Comparison of ENCODE assay signal across 8 cellular contexts in genomic region chr6:32118782-32119628, GRCh38. TPM values are rescaled to one million over a fixed set of nuclear protein-coding genes. Genes with fewer than 3 reads are reported as not detected.
A peak's percentile ranks its signal among the peaks of the same experiment; 100 is the strongest.
DNase-seq lines count a peak whose midpoint lies in the region; ATAC-seq and TF ChIP-seq lines count a peak whose summit lies in the region.

No MANE protein-coding gene starts in this region.

- no peak overlapping the region for H2BK5ac ChIP-seq in IMR-90 (ENCODE audit: low read depth, low read length, poor library complexity, severe bottlenecking)

- 0 out of 2 replicates have a peak overlapping the region, but pooled peaks have one; percentile 6 for H3K4ac ChIP-seq in IMR-90 (ENCODE audit: low read depth, low read length)

- H3K27ac ChIP-seq in IMR-90 (ENCODE audit: insufficient read depth, low read length) (peak overlapping the region; percentile 36; the same call in 1 of the 2 replicates), PC-3 (ENCODE audit: low read length) (no peak overlapping the region), mucosa of rectum (ENCODE audit: low read depth in 2 of 2, low read length in 2 of 2) (peak overlapping the region; percentile 67 to 76)

- no peak overlapping the region for H3K14ac ChIP-seq in IMR-90 (replicated peaks; ENCODE audit: low read depth, low read length)

- POLR2A ChIA-PET in Caco-2 (lab: Charles Lee) = interaction anchor here (0.8 to 1.3 kb wide), 2 partner anchors 9 to 77 kb away, joined by 3 read pairs; partner anchors contain the start of gene ATF6B
- POLR2A ChIA-PET in IMR-90 (lab: Charles Lee; ENCODE audit: unreplicated experiment) = no interaction called here
- POLR2A ChIA-PET in PC-3 (lab: Charles Lee; ENCODE audit: unreplicated experiment) = no interaction called here

- H3K4me3 ChIP-seq in Caco-2 (ENCODE audit: low read depth, low read length) = no peak overlapping the region
- H3K4me3 ChIP-seq in IMR-90 (ENCODE audit: insufficient read depth, low read depth, low read length) = no peak overlapping the region
- no peak overlapping the region for H3K4me3 ChIP-seq in PC-3 (ENCODE audit: low read length)
- no peak overlapping the region for H3K4me3 ChIP-seq in epithelial cell of esophagus (ENCODE audit: low read length)
- peak overlapping the region; percentile 33 to 51 for H3K4me3 ChIP-seq in mucosa of rectum (ENCODE audit: low read length in 2 of 2)

- H4K91ac ChIP-seq in IMR-90 (ENCODE audit: insufficient read depth, low read depth, low read length) = no peak overlapping the region

- H3K9me3 ChIP-seq in Caco-2 (no peaks in the 10 kb centered on the region), IMR-90 (ENCODE audit: control insufficient read depth, insufficient read depth, low read length) (no peaks in the 10 kb centered on the region), PC-3 (ENCODE audit: low read length) (no peaks in the 10 kb centered on the region), mucosa of rectum (ENCODE audit: control insufficient read depth in 2 of 2, low read length in 2 of 2) (no peaks in the 10 kb centered on the region)

- H3F3A ChIP-seq in PC-3 (ENCODE audit: low read length, unreplicated experiment) = no peaks in the 10 kb centered on the region

- no peak overlapping the region; the same call in 2 of the 3 replicates for H2BK15ac ChIP-seq in IMR-90 (ENCODE audit: low read depth, low read length)

- H4K20me1 ChIP-seq in IMR-90 (ENCODE audit: insufficient read depth, low read length) (no peaks in the 10 kb centered on the region; the same call in none of the 2 replicates), PC-3 (ENCODE audit: low read length) (no peaks in the 10 kb centered on the region)

- peak; percentile 98 for TF ChIP-seq RAD21 in IMR-90 (IDR thresholded peaks at IDR 0.05; ENCODE audit: low read length)

- H4K8ac ChIP-seq in IMR-90 (ENCODE audit: low read depth in 2 of 2, low read length in 2 of 2) = no peak overlapping the region

- no peaks in the 10 kb centered on the region for H3K9me3 Mint-ChIP-seq in Caco-2 (ENCODE audit: unreplicated experiment)

- no peak overlapping the region; the same call in 1 of the 2 replicates for H2AK5ac ChIP-seq in IMR-90 (ENCODE audit: low read depth, low read length)

- H2AFZ ChIP-seq in IMR-90 (replicated peaks; ENCODE audit: low read length, poor library complexity) = no peak overlapping the region
- H2AFZ ChIP-seq in PC-3 (ENCODE audit: low read length) = no peak overlapping the region

- TF ChIP-seq CTCF in Caco-2 (IDR thresholded peaks at IDR 0.05; ENCODE audit: insufficient read depth in 1 of 2, low read depth in 1 of 2, low read length in 1 of 2, severe bottlenecking in 1 of 2, unreplicated experiment in 1 of 2) (peak; percentile 89 to 95), IMR-90 (conservative IDR thresholded peaks at IDR 0.05; ENCODE audit: low read depth, low read length) (peak; percentile 98), PC-3 (conservative IDR thresholded peaks at IDR 0.05; ENCODE audit: low read depth, low read length) (peak; percentile 92), epithelial cell of esophagus (IDR thresholded peaks at IDR 0.05; ENCODE audit: insufficient read depth, low read depth, low read length, missing control alignments) (peak; percentile 95)

- H2BK120ac ChIP-seq in IMR-90 (ENCODE audit: low read depth, low read length) = no peak overlapping the region

- intact Hi-C loops in Caco-2 (cut with micrococcal nuclease; ENCODE audit: unreplicated experiment) (loop anchor here (1.0 to 5.0 kb wide), 3 partner anchors 35 to 217 kb away; partner anchors contain the start of genes PPT2 and ZBTB12), IMR-90 (cut with micrococcal nuclease) (loop anchor here (1.0 to 5.0 kb wide), 5 partner anchors 35 to 293 kb away; partner anchors contain the start of genes AGPAT1, PPT2 and RNF5), PC-3 (cut with micrococcal nuclease) (loop anchor here (1.0 to 10.0 kb wide), 3 partner anchors 35 to 581 kb away; partner anchors contain the start of genes PPT2 and ZBTB12)

- peaks cover 52% of the 10 kb centered on the region for H3K36me3 Mint-ChIP-seq in Caco-2 (ENCODE audit: insufficient read depth, unreplicated experiment)

- no peak overlapping the region for H3K18ac ChIP-seq in IMR-90 (ENCODE audit: low read depth, low read length)

- H3K79me1 ChIP-seq in IMR-90 (ENCODE audit: low read depth in 1 of 2, low read length in 2 of 2) = peaks cover 0 to 10% of the 10 kb centered on the region in 2 experiments; a peak in 2 of 4 replicates

- H3K27ac Mint-ChIP-seq in Caco-2 (ENCODE audit: unreplicated experiment) = peak overlapping the region; percentile 77

- no peaks in the 10 kb centered on the region; the same call in 1 of the 2 replicates for H3K9me1 ChIP-seq in IMR-90 (ENCODE audit: insufficient read depth, low read length)

- H3K23ac ChIP-seq in IMR-90 (ENCODE audit: low read depth, low read length) = no peak overlapping the region

- H3K9ac ChIP-seq in IMR-90 (ENCODE audit: low read depth, low read length) (0 out of 2 replicates have a peak overlapping the region, but pooled peaks have one; percentile 14), PC-3 (ENCODE audit: low read length) (no peak overlapping the region), mucosa of rectum (ENCODE audit: low read depth in 1 of 2, low read length in 2 of 2) (peak overlapping the region in 1 of 2 donors; percentile 60)

- peak overlapping the region; percentile 65; the same call in 1 of the 2 replicates for H2BK20ac ChIP-seq in IMR-90 (ENCODE audit: low read depth, low read length)

- peak overlapping the region; percentile 60 for H3K4me3 Mint-ChIP-seq in Caco-2 (ENCODE audit: unreplicated experiment)

- peak; percentile 57; the same call in 1 of the 2 replicates for TF ChIP-seq POLR2A in IMR-90 (IDR thresholded peaks at IDR 0.05; ENCODE audit: low read depth, low read length)

- dilution Hi-C loops in IMR-90 (cut with HindIII; ENCODE audit: low sequenced_read_pairs, unreplicated experiment) = no loop called here

- BruUV-seq in Caco-2 (replicated peaks; lab: Mats Ljungman, UMichigan) (no TSS peak), IMR-90 (replicated peaks; lab: Mats Ljungman, UMichigan) (no TSS peak), PC-3 (replicated peaks; lab: Mats Ljungman, UMichigan) (no TSS peak)

- no peak overlapping the region for H4K5ac ChIP-seq in IMR-90 (ENCODE audit: low read depth, low read length)

- H3K4me1 ChIP-seq in Caco-2 (peaks cover 4% of the 10 kb centered on the region), IMR-90 (ENCODE audit: control insufficient read depth, insufficient read depth, low read length) (peaks cover 11% of the 10 kb centered on the region), PC-3 (ENCODE audit: insufficient read depth, low read length) (peaks cover 21% of the 10 kb centered on the region), mucosa of rectum (ENCODE audit: control insufficient read depth in 2 of 2, insufficient read depth in 2 of 2, low read length in 2 of 2) (peaks cover 10 to 13% of the 10 kb centered on the region in 2 donors)

- WGBS in IMR-90 (ENCODE audit: extremely low coverage in 2 of 2, insufficient read length in 1 of 2), 2 experiments = 0% methylated on average over 5 of the region's 17 CpGs; no CpG with 5 or more reads in 1 of the 2 experiments

- peak overlapping the region; percentile 61 for H3K4me2 ChIP-seq in IMR-90 (ENCODE audit: low read depth, low read length)
- 0 out of 2 replicates have a peak overlapping the region, but pooled peaks have one; percentile 7 for H3K4me2 ChIP-seq in PC-3 (ENCODE audit: low read length)

- in situ Hi-C loops in IMR-90 (cut with MboI; ENCODE audit: low sequenced_read_pairs) = loop anchor here (5.0 to 10.0 kb wide), 3 partner anchors 38 to 144 kb away; partner anchors contain the start of genes DXO, GPSM3 and PBX2

- H3K27me3 ChIP-seq in Caco-2 (replicated peaks; ENCODE audit: control insufficient read depth, insufficient read depth, low read length) = no peaks in the 10 kb centered on the region
- no peaks in the 10 kb centered on the region for H3K27me3 ChIP-seq in IMR-90 (ENCODE audit: control insufficient read depth, insufficient read depth, low read length)
- no peaks in the 10 kb centered on the region for H3K27me3 ChIP-seq in PC-3 (ENCODE audit: low read length)
- no peaks in the 10 kb centered on the region for H3K27me3 ChIP-seq in mucosa of rectum (ENCODE audit: control insufficient read depth in 2 of 2, insufficient read depth in 2 of 2, low read length in 2 of 2)

- CTCF ChIA-PET in Caco-2 (lab: Charles Lee) (interaction anchor here (0.5 to 2.7 kb wide), 10 partner anchors 9 to 88 kb away, joined by 3 to 11 read pairs (median 4); partner anchors contain the start of genes ATF6B and FKBPL), IMR-90 (lab: Yijun Ruan, JAX) (interaction anchor here (0.7 to 1.9 kb wide), 6 partner anchors 10 to 77 kb away, joined by 3 to 12 read pairs (median 4); partner anchors contain the start of gene ATF6B), PC-3 (lab: Charles Lee) (interaction anchor here (0.9 to 1.0 kb wide), 5 partner anchors 8 to 77 kb away, joined by 3 to 10 read pairs (median 3); no protein-coding TSS in a partner anchor)

- peaks cover 16% of the 10 kb centered on the region for H3K4me1 Mint-ChIP-seq in Caco-2 (ENCODE audit: low read depth, unreplicated experiment)

- H3K9me2 ChIP-seq in PC-3 (replicated peaks; ENCODE audit: low read length) = no peaks in the 10 kb centered on the region

- H3K56ac ChIP-seq in IMR-90 (ENCODE audit: extremely low read depth, insufficient read depth, low read length) = no peak overlapping the region

- H3K27me3 Mint-ChIP-seq in Caco-2 (ENCODE audit: insufficient read depth, unreplicated experiment) = no peaks in the 10 kb centered on the region

- DNase-seq in Caco-2 (peak; percentile 86 to 91), IMR-90 (peak; percentile 85), PC-3 (peak; percentile 83), activated T-cell treated with anti-CD3 and anti-CD28 coated beads for 48 hours (ENCODE audit: low read depth) (peak; percentile 64), epithelial cell of esophagus (ENCODE audit: low read depth) (peak; percentile 89)
- DNase-seq in stimulated activated CD8-positive, alpha-beta memory T cell treated with anti-CD3 and anti-CD28 coated beads, Interleukin-2, amount 100 ng/mL, for 48 hours (ENCODE audit: low read depth in 2 of 2) = peak; percentile 54 to 57

- H3K79me2 ChIP-seq in PC-3 (ENCODE audit: low read length) = no peaks in the 10 kb centered on the region

- H3K36me3 ChIP-seq in Caco-2 (ENCODE audit: control insufficient read depth, insufficient read depth, low read length) (peaks cover 5% of the 10 kb centered on the region), IMR-90 (ENCODE audit: control insufficient read depth, insufficient read depth, low read length) (peaks cover 41% of the 10 kb centered on the region), PC-3 (ENCODE audit: low read depth, low read length) (peaks cover 22% of the 10 kb centered on the region; the same call in 1 of the 2 replicates), mucosa of rectum (ENCODE audit: control insufficient read depth in 2 of 2, insufficient read depth in 2 of 2, low read length in 2 of 2) (peaks cover 46 to 65% of the 10 kb centered on the region in 2 donors)

- H2AK9ac ChIP-seq in IMR-90 (replicated peaks; ENCODE audit: low read depth, low read length, poor library complexity) = no peak overlapping the region

- peak; percentile 78 for ATAC-seq in IMR-90 (ENCODE audit: low read depth)
- ATAC-seq in PC-3 = peak; percentile 50
- no peak for ATAC-seq in GM18517 (IDR thresholded peaks at IDR 0.05; ENCODE audit: unreplicated experiment)

RNA-seq across cellular contexts. Expression of gene ATF6B, which starts 9.0 kb away (rescaled TPM):
- 61.5 and 64.9 TPM in 2 replicates for total RNA-seq in Caco-2 (2022)
- 5.3 and 7.9 TPM in 2 replicates for total RNA-seq in IMR-90 (2012; rRNA removed)
- 62.6 and 69.6 TPM in 2 replicates for polyA plus RNA-seq in IMR-90 (2012; rRNA removed)
- polyA plus RNA-seq in IMR-90 (2012; cell fraction: cytosol; rRNA removed) = 53.8 and 64.7 TPM in 2 replicates
- 85.2 and 131 TPM in 2 replicates for polyA plus RNA-seq in IMR-90 (2012; cell fraction: nucleus; rRNA removed; ENCODE audit: low replicate concordance)
- total RNA-seq in PC-3 (2014; rRNA removed) = 33.4 and 35.7 TPM in 2 replicates

RNA-seq across cellular contexts. Expression of gene TNXB, which starts 9.9 kb away (rescaled TPM):
- 2.7 and 3.9 TPM in 2 replicates for total RNA-seq in Caco-2 (2022)
- total RNA-seq in IMR-90 (2012; rRNA removed) = under 0.01 TPM in 1 of 2 replicates, not detected in the other
- polyA plus RNA-seq in IMR-90 (2012; rRNA removed) = 0.05 and 0.42 TPM in 2 replicates
- polyA plus RNA-seq in IMR-90 (2012; cell fraction: cytosol; rRNA removed) = 0.05 and 0.15 TPM in 2 replicates
- polyA plus RNA-seq in IMR-90 (2012; cell fraction: nucleus; rRNA removed; ENCODE audit: low replicate concordance) = 1.1 and 1.4 TPM in 2 replicates
- total RNA-seq in PC-3 (2014; rRNA removed) = 2.9 and 3.3 TPM in 2 replicates

RNA-seq across cellular contexts. Expression of gene FKBPL, which starts 11.1 kb away (rescaled TPM):
- total RNA-seq in Caco-2 (2022) = 8.9 and 9.1 TPM in 2 replicates
- total RNA-seq in IMR-90 (2012; rRNA removed) = 5.8 and 5.9 TPM in 2 replicates
- polyA plus RNA-seq in IMR-90 (2012; rRNA removed) = 3.4 and 3.6 TPM in 2 replicates
- 2.6 and 3.3 TPM in 2 replicates for polyA plus RNA-seq in IMR-90 (2012; cell fraction: cytosol; rRNA removed)
- 1.2 and 1.6 TPM in 2 replicates for polyA plus RNA-seq in IMR-90 (2012; cell fraction: nucleus; rRNA removed; ENCODE audit: low replicate concordance)
- 12.6 and 16.4 TPM in 2 replicates for total RNA-seq in PC-3 (2014; rRNA removed)

RNA-seq across cellular contexts. Expression of gene PRRT1, which starts 32.7 kb away (rescaled TPM):
- total RNA-seq in Caco-2 (2022) (2.0 and 3.6 TPM in 2 replicates), IMR-90 (2012; rRNA removed) (not detected in 2 replicates), PC-3 (2014; rRNA removed) (1.5 TPM in 1 of 2 replicates, not detected in the other)
- 0.87 and 0.99 TPM in 2 replicates for polyA plus RNA-seq in IMR-90 (2012; rRNA removed)
- 0.55 and 1.3 TPM in 2 replicates for polyA plus RNA-seq in IMR-90 (2012; cell fraction: cytosol; rRNA removed)
- polyA plus RNA-seq in IMR-90 (2012; cell fraction: nucleus; rRNA removed; ENCODE audit: low replicate concordance) = 3.9 and 5.7 TPM in 2 replicates

RNA-seq across cellular contexts. Expression of gene PPT2, which starts 34.9 kb away (rescaled TPM):
- 80.8 and 92.5 TPM in 2 replicates for total RNA-seq in Caco-2 (2022)
- total RNA-seq in IMR-90 (2012; rRNA removed) = 2.2 and 3.2 TPM in 2 replicates
- polyA plus RNA-seq in IMR-90 (2012; rRNA removed) = 16.2 and 18.7 TPM in 2 replicates
- 12.7 and 14.1 TPM in 2 replicates for polyA plus RNA-seq in IMR-90 (2012; cell fraction: cytosol; rRNA removed)
- polyA plus RNA-seq in IMR-90 (2012; cell fraction: nucleus; rRNA removed; ENCODE audit: low replicate concordance) = 40.2 and 46.8 TPM in 2 replicates
- 16.6 and 30.8 TPM in 2 replicates for total RNA-seq in PC-3 (2014; rRNA removed)

Comparison
In these comparisons a context has a peak if more than half of its experiments do, and no peak if none do; other contexts are left out.
1. H3K4me3 ChIP-seq: peak in mucosa of rectum (2 of 2); none in Caco-2 (single experiment), IMR-90 (single experiment), PC-3 (single experiment) and epithelial cell of esophagus (single experiment).
2. Peak in every context shown above with its lines, with median percentiles within 50 percentile points of each other: DNase-seq and CTCF ChIP-seq.